Comparison of ENCODE assay signal across 11 cellular contexts in genomic region chr11:35227551-35228341, GRCh38.
A peak's percentile ranks its signal among the peaks of the same experiment; 100 is the strongest.
DNase-seq lines count a peak whose midpoint lies in the region; ATAC-seq and TF ChIP-seq lines count a peak whose summit lies in the region.
"Had no signal": no experiment of that assay in that cellular context is flagged by ENCODE, and none has a peak within 500 bp of the region (broad histone marks: within the 10 kb centered on the region; RNA-seq: fewer than 3 reads in every experiment).

No MANE protein-coding gene starts in this region.

- CTCF ChIA-PET in GM10248 (lab: Yijun Ruan, JAX) = interaction anchor here (1.0 to 5.8 kb wide), 2 partner anchors 9 kb away, joined by 3 to 47 read pairs; no protein-coding TSS in a partner anchor

- POLR2A ChIA-PET in GM10248 (lab: Yijun Ruan, JAX) = no interaction called here

- TF ChIP-seq CTCF in GM10248 (IDR thresholded peaks at IDR 0.05; ENCODE audit: control extremely low read depth, extremely low read depth, low read depth, missing control alignments) = no peak

- ATAC-seq in esophagus mucosa (peak; percentile 71), GM21528 (IDR thresholded peaks at IDR 0.05; ENCODE audit: low FRiP score, unreplicated experiment) (no peak)
- ATAC-seq: effector memory CD8-positive, alpha-beta T cell had no signal

- in situ Hi-C loops in ACHN (cut with HindIII; ENCODE audit: low pct_ligation_motif_present, low pct_unique_long_range_greater_than_20kb, low sequenced_read_pairs) = no loop called here

- peak; percentile 52 for DNase-seq in ELR (ENCODE audit: low read depth)
- DNase-seq in NOMO-1 treated with dmso at 0.1 percent for 144 hours (lab: John Stamatoyannopoulos, UW; ENCODE audit: unreplicated experiment) = peak; percentile 65
- DNase-seq in pons (ENCODE audit: low spot score) = peak; percentile 43
- DNase-seq in GM10248 (ENCODE audit: extremely low spot score) = no peak
- no peak for DNase-seq in ACHN
- no peak for DNase-seq in T1000 (lab: John Stamatoyannopoulos, UW)
- DNase-seq: DND-41; effector memory CD8-positive, alpha-beta T cell; NCI-H1105 treated with DMSO at 0.1 percent for 48 hours had no signal

Comparison
In these comparisons a context has a peak if more than half of its experiments do, and no peak if none do; other contexts are left out.
1. DNase-seq: peak in ELR (single experiment), NOMO-1 treated with dmso at 0.1 percent for 144 hours (single experiment) and pons (single experiment); none in GM10248 (single experiment), ACHN (single experiment) and T1000 (single experiment).